Comparison of ENCODE assay signal across 1 cellular context in genomic region chr11:124569697-124570096, GRCh38.
TF ChIP-seq lines count a peak whose summit lies in the region.

Gene OR8A1 (plus strand): TSS chr11:124569997. CDS start chr11:124570120, 123 bp downstream.

TF ChIP-seq in IMR-90, 13 proteins besides CTCF, POLR2A, EP300 and RAD21 (continued from another document):
- TF ChIP-seq RCOR1 (IDR thresholded peaks at IDR 0.05; ENCODE audit: insufficient replicate concordance, low read length) (no peak), RFX5 (IDR thresholded peaks at IDR 0.05; ENCODE audit: low read depth, low read length) (no peak), SMC3 (IDR thresholded peaks at IDR 0.05; ENCODE audit: low read depth, low read length) (no peak)
